ENCODE assay signal across 16 cellular contexts in the genomic region with DNA sequence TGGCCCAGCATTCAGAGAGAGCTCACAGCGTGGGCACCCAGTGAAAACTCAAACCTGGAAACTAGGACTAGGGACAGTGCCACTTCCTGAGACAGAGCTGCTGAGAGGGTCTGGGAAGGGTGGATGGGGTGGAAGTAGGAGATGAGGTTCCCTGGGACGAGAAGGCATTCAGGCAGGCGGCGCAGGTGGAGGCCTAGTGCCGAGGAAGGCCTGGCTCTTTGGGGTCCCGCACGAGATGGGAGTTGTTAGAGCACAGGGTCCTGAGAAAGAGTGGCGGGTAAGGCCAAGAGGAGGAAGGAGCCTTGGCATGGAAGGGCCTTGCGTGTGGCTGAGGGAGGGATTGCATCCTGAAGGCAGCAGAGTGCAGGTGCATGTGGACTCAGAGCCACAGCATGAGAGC.
DNase-seq lines count a peak whose midpoint lies in the region; ATAC-seq and TF ChIP-seq lines count a peak whose summit lies in the region.
"Had no signal": no experiment of that assay in that cellular context is flagged by ENCODE, and none has a peak within 500 bp of the region (broad histone marks: within the 10 kb centered on the region; RNA-seq: fewer than 3 reads in every experiment).

No MANE protein-coding gene starts in this region.

- H3K27me3 Mint-ChIP-seq in natural killer cell treated with Interleukin-12 subunit alpha and Interleukin-12 subunit beta and Interleukin-15 and Interleukin-18, amount 100 ng/mL, for 72 hours, result no peaks in the 10 kb centered on the region
- H3K27me3 Mint-ChIP-seq in natural killer cell (ENCODE audit: low read depth in 2 of 2) (no peaks in the 10 kb centered on the region), neural crest cell (ENCODE audit: low read depth) (no peaks in the 10 kb centered on the region)
- H3K27me3 Mint-ChIP-seq: B cell; CD4-positive, CD25-positive, alpha-beta regulatory T cell; CD8-positive, alpha-beta memory T cell had no signal

- no peaks in the 10 kb centered on the region for H3K9me3 Mint-ChIP-seq in natural killer cell treated with Interleukin-12 subunit alpha and Interleukin-12 subunit beta and Interleukin-15 and Interleukin-18, amount 100 ng/mL, for 72 hours
- H3K9me3 Mint-ChIP-seq in natural killer cell (no peaks in the 10 kb centered on the region), neural crest cell (no peaks in the 10 kb centered on the region)
- H3K9me3 Mint-ChIP-seq: CD8-positive, alpha-beta memory T cell had no signal

- intact Hi-C loops in natural killer cell (cut with micrococcal nuclease), result no loop called here
- intact Hi-C loops in Panc1 (cut with micrococcal nuclease; ENCODE audit: unreplicated experiment), result no loop called here
- intact Hi-C loops in cardiac septum (cut with DNase I), result no loop called here

- CTCF ChIA-PET in Panc1 (lab: Charles Lee), result no interaction called here

- in situ Hi-C loops in Panc1 (cut with HindIII; ENCODE audit: low pct_unique_long_range_greater_than_20kb, low sequenced_read_pairs), result no loop called here

- H3K36me3 ChIP-seq in Panc1 (ENCODE audit: control insufficient read depth, insufficient read depth, low read length), result no peaks in the 10 kb centered on the region

- peaks cover 5% of the 10 kb centered on the region for H3K36me3 Mint-ChIP-seq in natural killer cell treated with Interleukin-12 subunit alpha and Interleukin-12 subunit beta and Interleukin-15 and Interleukin-18, amount 100 ng/mL, for 72 hours
- H3K36me3 Mint-ChIP-seq in natural killer cell (no peaks in the 10 kb centered on the region), neural crest cell (ENCODE audit: low read depth) (peaks cover 11% of the 10 kb centered on the region)

- H3K27me3 ChIP-seq in Panc1 (ENCODE audit: control insufficient read depth, insufficient read depth, low read length), result no peaks in the 10 kb centered on the region
- H3K27me3 ChIP-seq: BLaER1 treated with 17β-estradiol and CSF1 and Interleukin-3, amounts not matched to agents 10 nM and 100 nM had no signal

- H3K27ac Mint-ChIP-seq in natural killer cell treated with Interleukin-12 subunit alpha and Interleukin-12 subunit beta and Interleukin-15 and Interleukin-18, amount 100 ng/mL, for 72 hours, result no peak overlapping the region
- no peak overlapping the region for H3K27ac Mint-ChIP-seq in natural killer cell
- H3K27ac Mint-ChIP-seq in neural crest cell (ENCODE audit: unreplicated experiment), result peak overlapping the region; percentile 87
- H3K27ac Mint-ChIP-seq: B cell; CD4-positive, CD25-positive, alpha-beta regulatory T cell had no signal

- H3K4me1 ChIP-seq in Panc1 (ENCODE audit: control insufficient read depth, insufficient read depth, low read length), result no peaks in the 10 kb centered on the region
- H3K4me1 ChIP-seq: BLaER1 treated with 17β-estradiol and CSF1 and Interleukin-3, amounts not matched to agents 10 nM and 100 nM had no signal

- POLR2A ChIA-PET in Panc1 (lab: Charles Lee), result no interaction called here

- BruUV-seq in Panc1 (replicated peaks; lab: Mats Ljungman, UMichigan), result no TSS peak

- H3K4me3 ChIP-seq in Panc1 (ENCODE audit: low read depth in 2 of 2, low read length in 2 of 2), result no peak overlapping the region
- H3K4me3 ChIP-seq: BLaER1 treated with 17β-estradiol and CSF1 and Interleukin-3, amounts not matched to agents 10 nM and 100 nM had no signal

- TF ChIP-seq CTCF in natural killer cell (IDR thresholded peaks at IDR 0.05) (no peak), Panc1 (IDR thresholded peaks at IDR 0.05) (no peak), neural crest cell (conservative IDR thresholded peaks at IDR 0.05) (no peak)

- peak; percentile 9 to 20 for ATAC-seq in natural killer cell treated with Interleukin-12 subunit alpha and Interleukin-12 subunit beta and Interleukin-15 and Interleukin-18, amount 100 ng/mL, for 72 hours
- ATAC-seq in natural killer cell (no peak), Panc1 (peak; percentile 34; the same call in 1 of the 2 replicates), GM18519 (IDR thresholded peaks at IDR 0.05; ENCODE audit: low FRiP score, unreplicated experiment) (no peak)
- ATAC-seq in activated CD4-positive, CD25-positive, alpha-beta regulatory T cell treated with anti-CD3 and anti-CD28 coated beads, Interleukin-2, amount 50 U/mL, for 24 hours, result no peak

- peaks cover 0 to 3% of the 10 kb centered on the region in 2 donors for H3K4me1 Mint-ChIP-seq in natural killer cell treated with Interleukin-12 subunit alpha and Interleukin-12 subunit beta and Interleukin-15 and Interleukin-18, amount 100 ng/mL, for 72 hours (ENCODE audit: low read depth in 2 of 2)
- H3K4me1 Mint-ChIP-seq in natural killer cell, result no peaks in the 10 kb centered on the region
- peaks cover 24% of the 10 kb centered on the region for H3K4me1 Mint-ChIP-seq in neural crest cell
- H3K4me1 Mint-ChIP-seq: B cell; CD4-positive, CD25-positive, alpha-beta regulatory T cell; CD8-positive, alpha-beta memory T cell had no signal

- no peak overlapping the region for H3K27ac ChIP-seq in Panc1 (ENCODE audit: low read length)
- H3K27ac ChIP-seq: BLaER1 treated with 17β-estradiol and CSF1 and Interleukin-3, amounts not matched to agents 10 nM and 100 nM had no signal

- no peaks in the 10 kb centered on the region for H3K9me3 ChIP-seq in Panc1 (ENCODE audit: control insufficient read depth, insufficient read depth, low read depth, low read length)

- no peak overlapping the region for H3K4me3 Mint-ChIP-seq in natural killer cell treated with Interleukin-12 subunit alpha and Interleukin-12 subunit beta and Interleukin-15 and Interleukin-18, amount 100 ng/mL, for 72 hours
- H3K4me3 Mint-ChIP-seq in natural killer cell (no peak overlapping the region), neural crest cell (no peak overlapping the region)
- H3K4me3 Mint-ChIP-seq: B cell; CD4-positive, CD25-positive, alpha-beta regulatory T cell had no signal

- DNase-seq in natural killer cell treated with Interleukin-12 subunit alpha and Interleukin-12 subunit beta and Interleukin-15 and Interleukin-18, amount 100 ng/mL, for 72 hours (ENCODE audit: low spot score), result no peak
- DNase-seq in natural killer cell (no peak), Panc1 (ENCODE audit: low read depth, low spot score) (no peak), neural crest cell (ENCODE audit: low read depth, low spot score) (no peak), cardiac septum (ENCODE audit: low spot score) (no peak)
- DNase-seq: 8988T; CD4-positive, CD25-positive, alpha-beta regulatory T cell; CD8-positive, alpha-beta memory T cell; COR-L47; GDM1; HCEC 1CT; KG1 had no signal

Comparison
In these comparisons a context has a peak if more than half of its experiments do, and no peak if none do; other contexts are left out.
1. ATAC-seq: peak in natural killer cell treated with Interleukin-12 subunit alpha and Interleukin-12 subunit beta and Interleukin-15 and Interleukin-18, amount 100 ng/mL, for 72 hours (2 of 2) and Panc1 (single experiment); none in natural killer cell (0 of 3), activated CD4-positive, CD25-positive, alpha-beta regulatory T cell treated with anti-CD3 and anti-CD28 coated beads, Interleukin-2, amount 50 U/mL, for 24 hours (0 of 2) and GM18519 (single experiment).